Comparison of ENCODE assay signal across 2 cellular contexts in the genomic region with DNA sequence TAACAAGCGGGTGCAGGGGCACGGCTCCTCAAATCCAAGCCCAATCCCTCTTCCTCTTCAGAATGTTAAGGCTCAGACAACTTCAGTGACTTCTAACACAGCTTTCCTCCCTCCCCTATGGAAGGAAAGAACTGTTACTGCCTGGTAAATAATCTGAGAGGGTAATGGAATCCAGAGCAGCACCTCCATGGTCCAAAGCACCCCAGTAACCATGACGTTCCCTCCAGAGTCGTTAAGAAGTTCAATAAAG.
TF ChIP-seq lines count a peak whose summit lies in the region.

No MANE protein-coding gene starts in this region.

TF ChIP-seq in GM23338, 12 proteins besides CTCF, POLR2A, EP300 and RAD21 (continued from another document):
- TF ChIP-seq, protein P1, sequence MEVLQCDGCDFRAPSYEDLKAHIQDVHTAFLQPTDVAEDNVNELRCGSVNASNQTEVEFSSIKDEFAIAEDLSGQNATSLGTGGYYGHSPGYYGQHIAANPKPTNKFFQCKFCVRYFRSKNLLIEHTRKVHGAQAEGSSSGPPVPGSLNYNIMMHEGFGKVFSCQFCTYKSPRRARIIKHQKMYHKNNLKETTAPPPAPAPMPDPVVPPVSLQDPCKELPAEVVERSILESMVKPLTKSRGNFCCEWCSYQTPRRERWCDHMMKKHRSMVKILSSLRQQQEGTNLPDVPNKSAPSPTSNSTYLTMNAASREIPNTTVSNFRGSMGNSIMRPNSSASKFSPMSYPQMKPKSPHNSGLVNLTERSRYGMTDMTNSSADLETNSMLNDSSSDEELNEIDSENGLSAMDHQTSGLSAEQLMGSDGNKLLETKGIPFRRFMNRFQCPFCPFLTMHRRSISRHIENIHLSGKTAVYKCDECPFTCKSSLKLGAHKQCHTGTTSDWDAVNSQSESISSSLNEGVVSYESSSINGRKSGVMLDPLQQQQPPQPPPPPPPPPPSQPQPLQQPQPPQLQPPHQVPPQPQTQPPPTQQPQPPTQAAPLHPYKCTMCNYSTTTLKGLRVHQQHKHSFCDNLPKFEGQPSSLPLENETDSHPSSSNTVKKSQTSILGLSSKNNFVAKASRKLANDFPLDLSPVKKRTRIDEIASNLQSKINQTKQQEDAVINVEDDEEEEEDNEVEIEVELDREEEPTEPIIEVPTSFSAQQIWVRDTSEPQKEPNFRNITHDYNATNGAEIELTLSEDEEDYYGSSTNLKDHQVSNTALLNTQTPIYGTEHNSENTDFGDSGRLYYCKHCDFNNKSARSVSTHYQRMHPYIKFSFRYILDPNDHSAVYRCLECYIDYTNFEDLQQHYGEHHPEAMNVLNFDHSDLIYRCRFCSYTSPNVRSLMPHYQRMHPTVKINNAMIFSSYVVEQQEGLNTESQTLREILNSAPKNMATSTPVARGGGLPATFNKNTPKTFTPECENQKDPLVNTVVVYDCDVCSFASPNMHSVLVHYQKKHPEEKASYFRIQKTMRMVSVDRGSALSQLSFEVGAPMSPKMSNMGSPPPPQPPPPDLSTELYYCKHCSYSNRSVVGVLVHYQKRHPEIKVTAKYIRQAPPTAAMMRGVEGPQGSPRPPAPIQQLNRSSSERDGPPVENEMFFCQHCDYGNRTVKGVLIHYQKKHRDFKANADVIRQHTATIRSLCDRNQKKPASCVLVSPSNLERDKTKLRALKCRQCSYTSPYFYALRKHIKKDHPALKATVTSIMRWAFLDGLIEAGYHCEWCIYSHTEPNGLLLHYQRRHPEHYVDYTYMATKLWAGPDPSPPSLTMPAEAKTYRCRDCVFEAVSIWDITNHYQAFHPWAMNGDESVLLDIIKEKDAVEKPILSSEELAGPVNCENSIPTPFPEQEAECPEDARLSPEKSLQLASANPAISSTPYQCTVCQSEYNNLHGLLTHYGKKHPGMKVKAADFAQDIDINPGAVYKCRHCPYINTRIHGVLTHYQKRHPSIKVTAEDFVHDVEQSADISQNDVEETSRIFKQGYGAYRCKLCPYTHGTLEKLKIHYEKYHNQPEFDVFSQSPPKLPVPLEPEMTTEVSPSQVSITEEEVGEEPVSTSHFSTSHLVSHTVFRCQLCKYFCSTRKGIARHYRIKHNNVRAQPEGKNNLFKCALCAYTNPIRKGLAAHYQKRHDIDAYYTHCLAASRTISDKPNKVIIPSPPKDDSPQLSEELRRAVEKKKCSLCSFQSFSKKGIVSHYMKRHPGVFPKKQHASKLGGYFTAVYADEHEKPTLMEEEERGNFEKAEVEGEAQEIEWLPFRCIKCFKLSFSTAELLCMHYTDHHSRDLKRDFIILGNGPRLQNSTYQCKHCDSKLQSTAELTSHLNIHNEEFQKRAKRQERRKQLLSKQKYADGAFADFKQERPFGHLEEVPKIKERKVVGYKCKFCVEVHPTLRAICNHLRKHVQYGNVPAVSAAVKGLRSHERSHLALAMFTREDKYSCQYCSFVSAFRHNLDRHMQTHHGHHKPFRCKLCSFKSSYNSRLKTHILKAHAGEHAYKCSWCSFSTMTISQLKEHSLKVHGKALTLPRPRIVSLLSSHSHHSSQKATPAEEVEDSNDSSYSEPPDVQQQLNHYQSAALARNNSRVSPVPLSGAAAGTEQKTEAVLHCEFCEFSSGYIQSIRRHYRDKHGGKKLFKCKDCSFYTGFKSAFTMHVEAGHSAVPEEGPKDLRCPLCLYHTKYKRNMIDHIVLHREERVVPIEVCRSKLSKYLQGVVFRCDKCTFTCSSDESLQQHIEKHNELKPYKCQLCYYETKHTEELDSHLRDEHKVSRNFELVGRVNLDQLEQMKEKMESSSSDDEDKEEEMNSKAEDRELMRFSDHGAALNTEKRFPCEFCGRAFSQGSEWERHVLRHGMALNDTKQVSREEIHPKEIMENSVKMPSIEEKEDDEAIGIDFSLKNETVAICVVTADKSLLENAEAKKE (CRISPR knock-in tag; IDR thresholded peaks at IDR 0.05): no peak

TF ChIP-seq in WTC11, 78 proteins besides CTCF, POLR2A, EP300 and RAD21 (continued from another document):
- TF ChIP-seq, protein P2, sequence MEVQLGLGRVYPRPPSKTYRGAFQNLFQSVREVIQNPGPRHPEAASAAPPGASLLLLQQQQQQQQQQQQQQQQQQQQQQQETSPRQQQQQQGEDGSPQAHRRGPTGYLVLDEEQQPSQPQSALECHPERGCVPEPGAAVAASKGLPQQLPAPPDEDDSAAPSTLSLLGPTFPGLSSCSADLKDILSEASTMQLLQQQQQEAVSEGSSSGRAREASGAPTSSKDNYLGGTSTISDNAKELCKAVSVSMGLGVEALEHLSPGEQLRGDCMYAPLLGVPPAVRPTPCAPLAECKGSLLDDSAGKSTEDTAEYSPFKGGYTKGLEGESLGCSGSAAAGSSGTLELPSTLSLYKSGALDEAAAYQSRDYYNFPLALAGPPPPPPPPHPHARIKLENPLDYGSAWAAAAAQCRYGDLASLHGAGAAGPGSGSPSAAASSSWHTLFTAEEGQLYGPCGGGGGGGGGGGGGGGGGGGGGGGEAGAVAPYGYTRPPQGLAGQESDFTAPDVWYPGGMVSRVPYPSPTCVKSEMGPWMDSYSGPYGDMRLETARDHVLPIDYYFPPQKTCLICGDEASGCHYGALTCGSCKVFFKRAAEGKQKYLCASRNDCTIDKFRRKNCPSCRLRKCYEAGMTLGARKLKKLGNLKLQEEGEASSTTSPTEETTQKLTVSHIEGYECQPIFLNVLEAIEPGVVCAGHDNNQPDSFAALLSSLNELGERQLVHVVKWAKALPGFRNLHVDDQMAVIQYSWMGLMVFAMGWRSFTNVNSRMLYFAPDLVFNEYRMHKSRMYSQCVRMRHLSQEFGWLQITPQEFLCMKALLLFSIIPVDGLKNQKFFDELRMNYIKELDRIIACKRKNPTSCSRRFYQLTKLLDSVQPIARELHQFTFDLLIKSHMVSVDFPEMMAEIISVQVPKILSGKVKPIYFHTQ (CRISPR knock-in tag; IDR thresholded peaks at IDR 0.05): no peak
- TF ChIP-seq, protein P3, sequence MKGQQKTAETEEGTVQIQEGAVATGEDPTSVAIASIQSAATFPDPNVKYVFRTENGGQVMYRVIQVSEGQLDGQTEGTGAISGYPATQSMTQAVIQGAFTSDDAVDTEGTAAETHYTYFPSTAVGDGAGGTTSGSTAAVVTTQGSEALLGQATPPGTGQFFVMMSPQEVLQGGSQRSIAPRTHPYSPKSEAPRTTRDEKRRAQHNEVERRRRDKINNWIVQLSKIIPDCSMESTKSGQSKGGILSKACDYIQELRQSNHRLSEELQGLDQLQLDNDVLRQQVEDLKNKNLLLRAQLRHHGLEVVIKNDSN (CRISPR knock-in tag; IDR thresholded peaks at IDR 0.05): no peak
- TF ChIP-seq ZNF416 (CRISPR knock-in tag; IDR thresholded peaks at IDR 0.05): no peak
- TF ChIP-seq ATF1 (CRISPR knock-in tag; IDR thresholded peaks at IDR 0.05): no peak
